ENCODE assay signal across 14 cellular contexts in the genomic region with DNA sequence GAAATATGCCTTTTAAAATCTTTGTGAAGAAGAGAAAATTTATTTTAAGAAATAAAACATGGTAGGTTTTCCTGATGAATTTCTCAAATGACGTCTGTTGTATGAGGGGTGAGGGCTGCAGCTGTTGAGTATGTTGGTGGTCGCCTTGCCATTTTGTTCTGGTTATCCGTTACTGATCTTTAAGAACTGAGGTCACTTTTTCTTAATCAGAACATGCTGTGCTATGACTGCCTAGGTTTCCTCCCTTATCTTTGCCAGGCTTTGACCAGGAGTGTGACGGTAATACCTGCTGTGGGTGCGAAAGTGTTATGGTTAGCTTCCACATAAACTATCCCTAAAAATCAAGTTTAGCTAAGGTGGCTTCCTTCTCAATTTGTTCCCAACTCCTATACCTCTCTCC.
A peak's percentile ranks its signal among the peaks of the same experiment; 100 is the strongest.
DNase-seq lines count a peak whose midpoint lies in the region; ATAC-seq and TF ChIP-seq lines count a peak whose summit lies in the region.
"Had no signal": no experiment of that assay in that cellular context is flagged by ENCODE, and none has a peak within 500 bp of the region (broad histone marks: within the 10 kb centered on the region; RNA-seq: fewer than 3 reads in every experiment).

No MANE protein-coding gene starts in this region.

- no peaks in the 10 kb centered on the region for H3K79me2 ChIP-seq in KMS-11 (ENCODE audit: insufficient read depth, low read depth)

- H2AFZ ChIP-seq in KMS-11 (ENCODE audit: low read depth): no peak overlapping the region
- H2AFZ ChIP-seq: GM23338, PC-9 had no signal

- no peaks in the 10 kb centered on the region for H3K27me3 ChIP-seq in KMS-11 (ENCODE audit: insufficient read depth, low read depth)

- H3K4me2 ChIP-seq in KMS-11: peak overlapping the region; percentile 6; the same call in 1 of the 2 replicates
- H3K4me2 ChIP-seq: GM23338, PC-9 had no signal

- POLR2A ChIA-PET in naive thymus-derived CD8-positive, alpha-beta T cell (lab: Charles Lee): interaction anchor here (1.3 to 3.5 kb wide), 3 partner anchors 172 to 177 kb away, joined by 3 to 13 read pairs (median 5); a partner anchor contains a TSS

- H3K4me3 Mint-ChIP-seq in activated naive CD4-positive, alpha-beta T cell treated with anti-CD3 and anti-CD28 coated beads, Interleukin-2, amount 50 U/mL, for 24 hours: peak overlapping the region; percentile 34
- H3K4me3 Mint-ChIP-seq in activated naive CD8-positive, alpha-beta T cell: no peak overlapping the region
- H3K4me3 Mint-ChIP-seq in naive thymus-derived CD8-positive, alpha-beta T cell: peak overlapping the region in 8 of 10 donors; percentile 48 to 77 (median 72)
- H3K4me3 Mint-ChIP-seq: GM23338 had no signal

- no peaks in the 10 kb centered on the region for H3K36me3 ChIP-seq in KMS-11 (ENCODE audit: insufficient read depth)

- no peak for ATAC-seq in naive thymus-derived CD8-positive, alpha-beta T cell
- no peak for ATAC-seq in GM18505 (IDR thresholded peaks at IDR 0.05; ENCODE audit: unreplicated experiment)
- ATAC-seq: GM23338 had no signal

- H3K36me3 Mint-ChIP-seq in activated naive CD4-positive, alpha-beta T cell treated with anti-CD3 and anti-CD28 coated beads, Interleukin-2, amount 50 U/mL, for 24 hours: peaks cover 3% of the 10 kb centered on the region
- peaks cover 3% of the 10 kb centered on the region for H3K36me3 Mint-ChIP-seq in activated naive CD8-positive, alpha-beta T cell
- H3K36me3 Mint-ChIP-seq in naive thymus-derived CD8-positive, alpha-beta T cell: no peaks in the 10 kb centered on the region

- H3K4me1 Mint-ChIP-seq in activated naive CD4-positive, alpha-beta T cell treated with anti-CD3 and anti-CD28 coated beads, Interleukin-2, amount 50 U/mL, for 24 hours: peaks cover 75% of the 10 kb centered on the region
- peaks cover 76% of the 10 kb centered on the region for H3K4me1 Mint-ChIP-seq in activated naive CD8-positive, alpha-beta T cell (ENCODE audit: low read depth)
- peaks cover 45 to 78% (median 68%) of the 10 kb centered on the region in 4 donors for H3K4me1 Mint-ChIP-seq in naive thymus-derived CD8-positive, alpha-beta T cell

- no peaks in the 10 kb centered on the region for H4K20me1 ChIP-seq in KMS-11 (ENCODE audit: insufficient read depth)

- H3K27ac ChIP-seq in KMS-11: peak overlapping the region; percentile 39; the same call in 1 of the 2 replicates
- H3K27ac ChIP-seq: HL-60, PC-9 had no signal

- H3K4me3 ChIP-seq in KMS-11 (IDR thresholded peaks at IDR 0.05; ENCODE audit: insufficient read depth, low read depth, low read length): no peak overlapping the region
- H3K4me3 ChIP-seq: GM23338, PC-9 had no signal

- no peak for TF ChIP-seq POLR2A in GM18505 (IDR thresholded peaks at IDR 0.05; ENCODE audit: borderline replicate concordance, extremely low read depth, insufficient read depth, insufficient read length)

- peaks cover 17% of the 10 kb centered on the region for H3K4me1 ChIP-seq in KMS-11 (ENCODE audit: low read depth, poor library complexity, severe bottlenecking)

- H3K9ac ChIP-seq in KMS-11: no peak overlapping the region

- H3K27ac Mint-ChIP-seq in activated naive CD4-positive, alpha-beta T cell treated with anti-CD3 and anti-CD28 coated beads, Interleukin-2, amount 50 U/mL, for 24 hours: peak overlapping the region; percentile 90
- peak overlapping the region; percentile 88 for H3K27ac Mint-ChIP-seq in activated naive CD8-positive, alpha-beta T cell
- H3K27ac Mint-ChIP-seq in naive thymus-derived CD8-positive, alpha-beta T cell: peak overlapping the region; percentile 69 to 94 (median 89)
- H3K27ac Mint-ChIP-seq: GM23338 had no signal

- H3K9me3 Mint-ChIP-seq in activated naive CD4-positive, alpha-beta T cell treated with anti-CD3 and anti-CD28 coated beads, Interleukin-2, amount 50 U/mL, for 24 hours: no peaks in the 10 kb centered on the region
- H3K9me3 Mint-ChIP-seq in activated naive CD8-positive, alpha-beta T cell (ENCODE audit: low read depth): no peaks in the 10 kb centered on the region
- H3K9me3 Mint-ChIP-seq in naive thymus-derived CD8-positive, alpha-beta T cell: no peaks in the 10 kb centered on the region
- H3K9me3 Mint-ChIP-seq: GM23338 had no signal

- H3K27me3 Mint-ChIP-seq in activated naive CD4-positive, alpha-beta T cell treated with anti-CD3 and anti-CD28 coated beads, Interleukin-2, amount 50 U/mL, for 24 hours: no peaks in the 10 kb centered on the region
- no peaks in the 10 kb centered on the region for H3K27me3 Mint-ChIP-seq in activated naive CD8-positive, alpha-beta T cell
- no peaks in the 10 kb centered on the region for H3K27me3 Mint-ChIP-seq in naive thymus-derived CD8-positive, alpha-beta T cell

- no peak for DNase-seq in activated naive CD4-positive, alpha-beta T cell treated with Interleukin-2 at 50 U/mL for 16 hours
- DNase-seq in naive thymus-derived CD8-positive, alpha-beta T cell: no peak
- DNase-seq in NCI-H2171 treated with DMSO at 0.1 percent for 48 hours (lab: John Stamatoyannopoulos, UW): no peak
- DNase-seq in SKM-1 treated with dmso at 0.1 percent for 144 hours (lab: John Stamatoyannopoulos, UW; ENCODE audit: unreplicated experiment): no peak
- DNase-seq: NCI-H1417 treated with DMSO at 0.1 percent for 48 hours, NCI-H1930, NCI-H446 treated with DMSO at 0.1 percent for 48 hours, PC-9 had no signal

- TF ChIP-seq CTCF in KMS-11 (conservative IDR thresholded peaks at IDR 0.05; ENCODE audit: low read depth, low read length): no peak
